Comparison of ENCODE assay signal across 20 cellular contexts in the genomic region with DNA sequence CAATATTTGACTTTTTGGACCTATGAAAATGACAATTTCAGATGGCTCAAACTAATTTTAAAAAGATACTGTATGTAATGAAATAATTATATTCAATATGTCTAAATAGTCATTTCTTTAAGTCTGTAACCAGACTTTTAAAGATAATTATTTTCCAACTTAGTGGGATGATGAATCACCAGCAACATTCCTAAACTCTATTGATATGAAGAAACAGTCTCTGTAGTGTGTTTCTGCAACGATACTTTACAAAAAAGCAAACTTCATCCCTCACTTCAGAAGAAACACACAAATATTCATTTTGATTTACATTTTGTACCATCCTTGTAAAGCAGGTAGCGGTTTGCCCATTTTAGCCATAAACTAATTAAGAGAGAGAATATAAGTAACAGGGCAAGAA.
DNase-seq lines count a peak whose midpoint lies in the region; ATAC-seq and TF ChIP-seq lines count a peak whose summit lies in the region.
"Had no signal": no experiment of that assay in that cellular context is flagged by ENCODE, and none has a peak within 500 bp of the region (broad histone marks: within the 10 kb centered on the region; RNA-seq: fewer than 3 reads in every experiment).

No MANE protein-coding gene starts in this region.

- H3K27me3 ChIP-seq in adipocyte (replicated peaks; ENCODE audit: control insufficient read depth, insufficient read depth, low read length), result no peaks in the 10 kb centered on the region
- H3K27me3 ChIP-seq in adrenal gland, result no peaks in the 10 kb centered on the region

- H3K4me3 ChIP-seq in adipocyte (ENCODE audit: low read length), result no peak overlapping the region
- H3K4me3 ChIP-seq in adrenal gland, result no peak overlapping the region
- H3K4me3 ChIP-seq: GM12878 had no signal

- DNase-seq in HFFc6, result no peak
- peak; percentile 47 for DNase-seq in adipocyte (ENCODE audit: low read depth)
- DNase-seq in fibroblast of peridontal ligament (ENCODE audit: extremely low read depth), result peak; percentile 58
- peak; percentile 43 for DNase-seq in renal cortical epithelial cell (ENCODE audit: low read depth)
- DNase-seq in GOT3 (lab: John Stamatoyannopoulos, UW), result no peak
- no peak for DNase-seq in activated naive CD4-positive, alpha-beta T cell treated with anti-CD3 and anti-CD28 coated beads, Interleukin-2, amount 50 U/mL, for 72 hours (ENCODE audit: low spot score in 2 of 2)
- DNase-seq in adrenal gland, result no peak
- DNase-seq: CD4-positive, alpha-beta memory T cell; DMS79; HCEC 1CT; NCI-H1048; NCI-H146; NCI-H345; NCI-H526 treated with DMSO at 0.1 percent for 48 hours; SIG-M5 had no signal

- H3K27ac Mint-ChIP-seq in HFFc6, result no peak overlapping the region; the same call in 1 of the 2 replicates
- H3K27ac Mint-ChIP-seq in activated naive CD4-positive, alpha-beta T cell treated with anti-CD3 and anti-CD28 coated beads, Interleukin-2, amount 50 U/mL, for 72 hours, result no peak overlapping the region
- H3K27ac Mint-ChIP-seq: B cell; CD4-positive, alpha-beta memory T cell had no signal

- no peak overlapping the region for H3K9ac ChIP-seq in adipocyte (ENCODE audit: low read length)
- H3K9ac ChIP-seq: KMS-11 had no signal

- ATAC-seq in HG03442 (IDR thresholded peaks at IDR 0.05; ENCODE audit: unreplicated experiment), result no peak
- ATAC-seq in activated naive CD4-positive, alpha-beta T cell treated with anti-CD3 and anti-CD28 coated beads, Interleukin-2, amount 50 U/mL, for 72 hours, result no peak
- ATAC-seq: GM12878, HepG2 had no signal

- no peak for TF ChIP-seq CTCF in HFFc6 (IDR thresholded peaks at IDR 0.05)
- TF ChIP-seq CTCF in adrenal gland (IDR thresholded peaks at IDR 0.05), result no peak

- H3K9me3 ChIP-seq in adipocyte (ENCODE audit: control insufficient read depth, low read length), result no peaks in the 10 kb centered on the region
- no peaks in the 10 kb centered on the region for H3K9me3 ChIP-seq in adrenal gland (replicated peaks in 1 of 3)

- intact Hi-C loops in adrenal gland (cut with DNase I), result no loop called here

- no peaks in the 10 kb centered on the region; the same call in 1 of the 2 replicates for H3K36me3 Mint-ChIP-seq in HFFc6 (ENCODE audit: low read depth)
- no peaks in the 10 kb centered on the region for H3K36me3 Mint-ChIP-seq in activated naive CD4-positive, alpha-beta T cell treated with anti-CD3 and anti-CD28 coated beads, Interleukin-2, amount 50 U/mL, for 72 hours
- H3K36me3 Mint-ChIP-seq: CD4-positive, alpha-beta memory T cell had no signal

- H3K4me1 ChIP-seq in adipocyte (ENCODE audit: control insufficient read depth, insufficient read depth, low read length) (no peaks in the 10 kb centered on the region), adrenal gland (replicated peaks in 1 of 2) (no peaks in the 10 kb centered on the region)

- H3K27me3 Mint-ChIP-seq in HFFc6 (ENCODE audit: insufficient read depth), result peaks cover 1% of the 10 kb centered on the region; the same call in 1 of the 2 replicates
- H3K27me3 Mint-ChIP-seq: B cell had no signal

- 71 to 86% (median 77%) methylated on average over 2 of the region's 2 CpGs for WGBS in adrenal gland, 4 donors

- H3K36me3 ChIP-seq in adipocyte (ENCODE audit: control insufficient read depth, insufficient read depth, low read length, severe bottlenecking) (no peaks in the 10 kb centered on the region), adrenal gland (replicated peaks in 1 of 2) (no peaks in the 10 kb centered on the region)

- H3K4me1 Mint-ChIP-seq in HFFc6 (ENCODE audit: low read depth), result peaks cover 82% of the 10 kb centered on the region
- H3K4me1 Mint-ChIP-seq: B cell; CD4-positive, alpha-beta memory T cell had no signal

- TF ChIP-seq POLR2A in adrenal gland (IDR thresholded peaks at IDR 0.05), result no peak

- no peaks in the 10 kb centered on the region for H3K9me3 Mint-ChIP-seq in HFFc6
- peaks cover 0 to 9% of the 10 kb centered on the region in 2 donors for H3K9me3 Mint-ChIP-seq in activated naive CD4-positive, alpha-beta T cell treated with anti-CD3 and anti-CD28 coated beads, Interleukin-2, amount 50 U/mL, for 72 hours

- no peak overlapping the region for H3K27ac ChIP-seq in adrenal gland
- H3K27ac ChIP-seq: KMS-11 had no signal

- H3K4me3 Mint-ChIP-seq in HFFc6, result peak overlapping the region; percentile 39; the same call in 1 of the 2 replicates
- H3K4me3 Mint-ChIP-seq: B cell; CD4-positive, alpha-beta memory T cell had no signal

Comparison
In these comparisons a context has a peak if more than half of its experiments do, and no peak if none do; other contexts are left out.
1. DNase-seq: peak in adipocyte (single experiment), fibroblast of peridontal ligament (single experiment) and renal cortical epithelial cell (single experiment); none in HFFc6 (single experiment), GOT3 (single experiment), activated naive CD4-positive, alpha-beta T cell treated with anti-CD3 and anti-CD28 coated beads, Interleukin-2, amount 50 U/mL, for 72 hours (0 of 2) and adrenal gland (0 of 7).